Comparison of ENCODE assay signal across 25 cellular contexts in genomic region chr2:202769201-202769600, GRCh38.
"Had no signal": no experiment of that assay in that cellular context is flagged by ENCODE, and none has a peak within 500 bp of the region (broad histone marks: within the 10 kb centered on the region; RNA-seq: fewer than 3 reads in every experiment).

No MANE protein-coding gene starts in this region.

- H3K36me3 ChIP-seq: brain microvascular endothelial cell had no signal

- H3K9me3 ChIP-seq: left ventricle myocardium inferior, right atrium auricular region, tibial nerve had no signal

- H3K27me3 ChIP-seq: brain microvascular endothelial cell, right atrium auricular region, tibial nerve had no signal

- H3K4me3 ChIP-seq: left ventricle myocardium inferior, lung, right atrium auricular region, tibial nerve had no signal

- H3K4me1 ChIP-seq: right atrium auricular region, tibial nerve had no signal

- H3K27ac Mint-ChIP-seq: activated CD4-positive, alpha-beta T cell treated with anti-CD3 and anti-CD28 coated beads, Interleukin-2, amount 10 ng/mL, durations not matched to agents 7 days and 5 days; activated CD8-positive, alpha-beta T cell treated with anti-CD3 and anti-CD28 coated beads for 36 hours; effector memory CD8-positive, alpha-beta T cell; mesothelial cell of epicardium; T-helper 17 cell had no signal

- DNase-seq: activated CD4-positive, alpha-beta T cell treated with anti-CD3 and anti-CD28 coated beads, Interleukin-2, amount 10 ng/mL, durations not matched to agents 7 days and 5 days; activated CD4-positive, CD25-positive, alpha-beta regulatory T cell treated with anti-CD3 and anti-CD28 coated beads, Interleukin-2, amount 50 U/mL, for 72 hours; activated CD8-positive, alpha-beta T cell treated with anti-CD3 and anti-CD28 coated beads for 36 hours; activated naive CD4-positive, alpha-beta T cell; activated naive CD8-positive, alpha-beta T cell treated with anti-CD3 and anti-CD28 coated beads, Interleukin-2, amount 10 ng/mL, durations not matched to agents 7 days and 5 days; activated T-cell treated with anti-CD3 and anti-CD28 coated beads, Interleukin-2, amount 50 U/mL, for 4 hours; amniotic stem cell; brain microvascular endothelial cell; cortex of kidney; effector memory CD8-positive, alpha-beta T cell; foreskin melanocyte; islet precursor cell; left ventricle myocardium inferior; naive B cell; nucleus accumbens; stimulated activated CD4-positive, alpha-beta T cell treated with anti-CD3 and anti-CD28 coated beads, Interleukin-2, amount 100 ng/mL, for 48 hours; stimulated activated naive CD4-positive, alpha-beta T cell treated with Interleukin-2 at 50 U/mL for 16 hours; T-helper 17 cell; T1000 had no signal

- H3K9me3 Mint-ChIP-seq: activated CD4-positive, alpha-beta T cell treated with anti-CD3 and anti-CD28 coated beads, Interleukin-2, amount 10 ng/mL, durations not matched to agents 7 days and 5 days; activated CD8-positive, alpha-beta T cell treated with anti-CD3 and anti-CD28 coated beads for 36 hours; activated T-cell treated with anti-CD3 and anti-CD28 coated beads, Interleukin-2, amount 50 U/mL, for 4 hours; effector memory CD8-positive, alpha-beta T cell; mesothelial cell of epicardium; naive B cell had no signal

- H3K27me3 Mint-ChIP-seq: activated CD4-positive, alpha-beta T cell treated with anti-CD3 and anti-CD28 coated beads, Interleukin-2, amount 10 ng/mL, durations not matched to agents 7 days and 5 days; activated CD8-positive, alpha-beta T cell treated with anti-CD3 and anti-CD28 coated beads for 36 hours; activated naive CD8-positive, alpha-beta T cell treated with anti-CD3 and anti-CD28 coated beads, Interleukin-2, amount 10 ng/mL, durations not matched to agents 7 days and 5 days; effector memory CD8-positive, alpha-beta T cell; naive B cell; T-helper 17 cell had no signal

- FAIRE-seq: astrocyte, endothelial cell of umbilical vein had no signal

- H3K4me3 Mint-ChIP-seq: activated CD4-positive, alpha-beta T cell treated with anti-CD3 and anti-CD28 coated beads, Interleukin-2, amount 10 ng/mL, durations not matched to agents 7 days and 5 days; activated CD8-positive, alpha-beta T cell treated with anti-CD3 and anti-CD28 coated beads for 36 hours; activated naive CD8-positive, alpha-beta T cell treated with anti-CD3 and anti-CD28 coated beads, Interleukin-2, amount 10 ng/mL, durations not matched to agents 7 days and 5 days; activated T-cell treated with anti-CD3 and anti-CD28 coated beads, Interleukin-2, amount 50 U/mL, for 4 hours; effector memory CD8-positive, alpha-beta T cell; mesothelial cell of epicardium; naive B cell; T-helper 17 cell had no signal

- H3K27ac ChIP-seq: brain microvascular endothelial cell, left ventricle myocardium inferior, right atrium auricular region, tibial nerve had no signal

- ATAC-seq: activated CD8-positive, alpha-beta T cell treated with anti-CD3 and anti-CD28 coated beads for 36 hours; activated T-cell treated with anti-CD3 and anti-CD28 coated beads, Interleukin-2, amount 50 U/mL, for 4 hours; effector memory CD8-positive, alpha-beta T cell; T-helper 17 cell had no signal
